32 cellular contexts compared by ENCODE assay signal in the genomic region with DNA sequence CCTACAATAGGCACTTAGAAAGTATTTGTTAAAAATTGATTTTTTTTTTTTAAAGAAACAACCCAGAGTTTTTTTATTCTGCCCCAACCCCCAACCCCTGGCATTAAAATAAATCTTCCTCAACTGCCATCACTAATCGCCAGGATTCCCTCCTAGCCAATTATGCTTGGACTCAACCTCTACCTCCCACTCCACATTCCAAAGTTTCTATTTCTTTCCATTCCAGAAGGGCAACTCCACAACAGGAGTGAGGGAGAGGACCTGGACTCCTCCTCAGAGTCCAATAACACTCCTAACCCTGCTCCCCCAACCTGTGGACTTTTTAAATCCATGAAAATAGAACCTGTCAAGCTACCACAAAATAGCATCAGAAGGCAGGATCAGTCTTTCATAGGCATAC.
"Had no signal": no experiment of that assay in that cellular context is flagged by ENCODE, and none has a peak within 500 bp of the region (broad histone marks: within the 10 kb centered on the region; RNA-seq: fewer than 3 reads in every experiment).

No MANE protein-coding gene starts in this region.

- H3K4me1 ChIP-seq: adrenal gland, Peyer's patch had no signal

- H3K27me3 ChIP-seq: adrenal gland, Peyer's patch, SJSA1 had no signal

- H3K4me2 ChIP-seq: SK-N-SH had no signal

- H3K9me3 Mint-ChIP-seq: activated CD4-positive, alpha-beta T cell treated with anti-CD3 and anti-CD28 coated beads, Interleukin-2, amount 10 ng/mL, durations not matched to agents 24 days and 14 days; activated CD8-positive, alpha-beta T cell treated with anti-CD3 and anti-CD28 coated beads for 36 hours; activated naive CD4-positive, alpha-beta T cell treated with anti-CD3 and anti-CD28 coated beads, Interleukin-2, amount 50 U/mL, for 24 hours; activated naive CD8-positive, alpha-beta T cell treated with anti-CD3 and anti-CD28 coated beads, Interleukin-2, amount 10 ng/mL, durations not matched to agents 7 days and 5 days; activated T-helper 2 cell treated with anti-CD3 and anti-CD28 coated beads, Interferon-gamma antibody, Interleukin-2, Interleukin-4, amounts not matched to agents 10 μg/mL and 5 μg/mL and 100 μg/mL, durations not matched to agents 14 hours and 24 hours and 36 hours; brain; T-helper 1 cell treated with Interleukin-12 subunit alpha and Interleukin-12 subunit beta and Interleukin-4 antibody, amounts not matched to agents 30 μg/mL and 1 μg/mL, for 36 hours; T-helper 2 cell treated with Interferon-gamma antibody and Interleukin-4, amounts not matched to agents 5 μg/mL and 100 μg/mL, for 36 hours had no signal

- H3K36me3 Mint-ChIP-seq: activated naive CD4-positive, alpha-beta T cell treated with anti-CD3 and anti-CD28 coated beads, Interleukin-2, amount 50 U/mL, for 24 hours; activated naive CD8-positive, alpha-beta T cell treated with anti-CD3 and anti-CD28 coated beads, Interleukin-2, amount 10 ng/mL, durations not matched to agents 7 days and 5 days; brain had no signal

- H3K4me1 Mint-ChIP-seq: activated CD4-positive, alpha-beta T cell treated with anti-CD3 and anti-CD28 coated beads, Interleukin-2, amount 10 ng/mL, durations not matched to agents 24 days and 14 days; activated naive CD4-positive, alpha-beta T cell treated with anti-CD3 and anti-CD28 coated beads, Interleukin-2, amount 50 U/mL, for 24 hours; activated naive CD8-positive, alpha-beta T cell treated with anti-CD3 and anti-CD28 coated beads, Interleukin-2, amount 10 ng/mL, durations not matched to agents 7 days and 5 days had no signal

- H3K4me3 Mint-ChIP-seq: activated CD4-positive, alpha-beta T cell treated with anti-CD3 and anti-CD28 coated beads, Interleukin-2, amount 10 ng/mL, durations not matched to agents 24 days and 14 days; activated CD8-positive, alpha-beta T cell treated with anti-CD3 and anti-CD28 coated beads for 36 hours; activated naive CD4-positive, alpha-beta T cell treated with anti-CD3 and anti-CD28 coated beads, Interleukin-2, amount 50 U/mL, for 24 hours; activated naive CD8-positive, alpha-beta T cell treated with anti-CD3 and anti-CD28 coated beads, Interleukin-2, amount 10 ng/mL, durations not matched to agents 7 days and 5 days; brain; T-helper 1 cell treated with Interleukin-12 subunit alpha and Interleukin-12 subunit beta and Interleukin-4 antibody, amounts not matched to agents 30 μg/mL and 1 μg/mL, for 36 hours; T-helper 2 cell treated with Interferon-gamma antibody and Interleukin-4, amounts not matched to agents 5 μg/mL and 100 μg/mL, for 36 hours had no signal

- H3K27me3 Mint-ChIP-seq: activated CD4-positive, alpha-beta T cell treated with anti-CD3 and anti-CD28 coated beads, Interleukin-2, amount 10 ng/mL, durations not matched to agents 24 days and 14 days; activated naive CD8-positive, alpha-beta T cell treated with anti-CD3 and anti-CD28 coated beads, Interleukin-2, amount 10 ng/mL, durations not matched to agents 7 days and 5 days; brain had no signal

- DNase-seq: activated CD4-positive, alpha-beta T cell treated with anti-CD3 and anti-CD28 coated beads, Interleukin-2, amount 10 ng/mL, durations not matched to agents 24 days and 14 days; activated CD4-positive, alpha-beta T cell treated with anti-CD3 and anti-CD28 coated beads, Interleukin-2, amount 50 U/mL, for 4 hours; activated CD8-positive, alpha-beta T cell treated with anti-CD3 and anti-CD28 coated beads for 36 hours; activated gamma-delta T cell; activated naive CD4-positive, alpha-beta T cell treated with Interleukin-2 at 50 U/mL for 16 hours; activated naive CD8-positive, alpha-beta T cell treated with anti-CD3 and anti-CD28 coated beads, Interleukin-2, amount 10 ng/mL, durations not matched to agents 7 days and 5 days; activated T-cell treated with anti-CD3 and anti-CD28 coated beads, Interleukin-2, amount 50 U/mL, for 1 hour; adrenal gland; anterior cingulate cortex; caudate nucleus; NCI-H1092 treated with DMSO at 0.1 percent for 48 hours; NCI-H1417; NCI-H187 treated with DMSO at 0.1 percent for 48 hours; NCI-H2081; NCI-H2171 treated with DMSO at 0.1 percent for 48 hours; NCI-H2227 treated with DMSO at 0.1 percent for 48 hours; NCI-H446 treated with DMSO at 0.1 percent for 48 hours; NCI-H524; NCI-H69; NK-92 treated with Interleukin-12 subunit alpha and Interleukin-12 subunit beta, amount 100 ng/mL, for 24 hours; PC-3; Peyer's patch; RPMI8226; SHP77 treated with DMSO at 0.1 percent for 48 hours; SK-N-SH had no signal

- H3K27ac ChIP-seq: adrenal gland, Peyer's patch, SJSA1 had no signal

- H3K9ac ChIP-seq: SK-N-SH had no signal

- H3K27ac Mint-ChIP-seq: activated CD4-positive, alpha-beta T cell treated with anti-CD3 and anti-CD28 coated beads, Interleukin-2, amount 10 ng/mL, durations not matched to agents 24 days and 14 days; activated CD8-positive, alpha-beta T cell treated with anti-CD3 and anti-CD28 coated beads for 36 hours; activated naive CD4-positive, alpha-beta T cell treated with anti-CD3 and anti-CD28 coated beads, Interleukin-2, amount 50 U/mL, for 24 hours; activated naive CD8-positive, alpha-beta T cell treated with anti-CD3 and anti-CD28 coated beads, Interleukin-2, amount 10 ng/mL, durations not matched to agents 7 days and 5 days; activated T-helper 2 cell treated with anti-CD3 and anti-CD28 coated beads, Interferon-gamma antibody, Interleukin-2, Interleukin-4, amounts not matched to agents 10 μg/mL and 5 μg/mL and 100 μg/mL, durations not matched to agents 14 hours and 24 hours and 36 hours; T-helper 1 cell treated with Interleukin-12 subunit alpha and Interleukin-12 subunit beta and Interleukin-4 antibody, amounts not matched to agents 30 μg/mL and 1 μg/mL, for 36 hours; T-helper 2 cell treated with Interferon-gamma antibody and Interleukin-4, amounts not matched to agents 5 μg/mL and 100 μg/mL, for 36 hours had no signal

- H3K9me3 ChIP-seq: adrenal gland, Peyer's patch, SJSA1, SK-N-SH had no signal

- ATAC-seq: activated CD8-positive, alpha-beta T cell treated with anti-CD3 and anti-CD28 coated beads for 36 hours; K562; PC-3 had no signal

- H3K4me3 ChIP-seq: adrenal gland, K562, Peyer's patch, SJSA1 had no signal

- H3K36me3 ChIP-seq: adrenal gland, Peyer's patch, SJSA1 had no signal
